Comparison of ENCODE assay signal across 8 cellular contexts in genomic region chr6:87588756-87589407, GRCh38. TPM values are rescaled to one million over a fixed set of nuclear protein-coding genes. Genes with fewer than 3 reads are reported as not detected.
A peak's percentile ranks its signal among the peaks of the same experiment; 100 is the strongest.
DNase-seq lines count a peak whose midpoint lies in the region; ATAC-seq and TF ChIP-seq lines count a peak whose summit lies in the region.

No MANE protein-coding gene starts in this region.

- H3K36me3 ChIP-seq in naive thymus-derived CD4-positive, alpha-beta T cell (ENCODE audit: control insufficient read depth in 2 of 3, insufficient read depth in 3 of 3, low read length in 3 of 3) = peaks cover 0 to 6% (median 3%) of the 10 kb centered on the region in 3 experiments

- CTCF ChIA-PET in naive thymus-derived CD4-positive, alpha-beta T cell (lab: Charles Lee) = no interaction called here
- CTCF ChIA-PET in GM10248 (lab: Yijun Ruan, JAX) = interaction anchor here (1.0 kb wide), 1 partner anchor 10 kb away, joined by 4 read pairs; no protein-coding TSS in a partner anchor

- H3K4me1 ChIP-seq in naive thymus-derived CD4-positive, alpha-beta T cell (ENCODE audit: control insufficient read depth in 2 of 2, insufficient read depth in 2 of 2, low read length in 2 of 2) = peaks cover 22 to 37% of the 10 kb centered on the region in 2 donors

- H3K4me1 Mint-ChIP-seq in dendritic cell treated with granulocyte-macrophage colony-stimulating factor and Interleukin-4, amounts not matched to agents 40 ng/mL and 50 ng/mL, for 4 days (ENCODE audit: low read depth) = peaks cover 37% of the 10 kb centered on the region
- peaks cover 50 to 84% (median 77%) of the 10 kb centered on the region in 7 donors for H3K4me1 Mint-ChIP-seq in naive thymus-derived CD4-positive, alpha-beta T cell

- no peaks in the 10 kb centered on the region for H3K9me3 Mint-ChIP-seq in dendritic cell treated with granulocyte-macrophage colony-stimulating factor and Interleukin-4, amounts not matched to agents 40 ng/mL and 50 ng/mL, for 4 days
- peaks cover 0 to 2% (median 0%) of the 10 kb centered on the region in 11 donors for H3K9me3 Mint-ChIP-seq in naive thymus-derived CD4-positive, alpha-beta T cell

- ATAC-seq in naive thymus-derived CD4-positive, alpha-beta T cell = no peak
- ATAC-seq in HG03439 (IDR thresholded peaks at IDR 0.05; ENCODE audit: unreplicated experiment) = no peak
- ATAC-seq in GM21723 (IDR thresholded peaks at IDR 0.05; ENCODE audit: unreplicated experiment) = no peak
- ATAC-seq in GM21360 (IDR thresholded peaks at IDR 0.05; ENCODE audit: unreplicated experiment) = no peak

- H3K36me3 Mint-ChIP-seq in dendritic cell treated with granulocyte-macrophage colony-stimulating factor and Interleukin-4, amounts not matched to agents 40 ng/mL and 50 ng/mL, for 4 days (ENCODE audit: low read depth) = peaks cover 17% of the 10 kb centered on the region
- H3K36me3 Mint-ChIP-seq in naive thymus-derived CD4-positive, alpha-beta T cell = peaks cover 4 to 25% (median 14%) of the 10 kb centered on the region in 5 donors

- peak overlapping the region; percentile 90 for H3K27ac Mint-ChIP-seq in dendritic cell treated with granulocyte-macrophage colony-stimulating factor and Interleukin-4, amounts not matched to agents 40 ng/mL and 50 ng/mL, for 4 days
- peak overlapping the region in 8 of 9 donors; percentile 87 to 97 (median 94) for H3K27ac Mint-ChIP-seq in naive thymus-derived CD4-positive, alpha-beta T cell

- peak; percentile 16 for DNase-seq in AG20443 (ENCODE audit: low spot score)
- DNase-seq in M059J (ENCODE audit: low read depth) = peak; percentile 1
- DNase-seq in naive thymus-derived CD4-positive, alpha-beta T cell = no peak
- DNase-seq in GM10248 (ENCODE audit: extremely low spot score) = no peak

- no peaks in the 10 kb centered on the region for H3K27me3 Mint-ChIP-seq in dendritic cell treated with granulocyte-macrophage colony-stimulating factor and Interleukin-4, amounts not matched to agents 40 ng/mL and 50 ng/mL, for 4 days
- no peaks in the 10 kb centered on the region for H3K27me3 Mint-ChIP-seq in naive thymus-derived CD4-positive, alpha-beta T cell

- H3K27ac ChIP-seq in naive thymus-derived CD4-positive, alpha-beta T cell (ENCODE audit: low read depth, low read length) = peak overlapping the region; percentile 92

- no peaks in the 10 kb centered on the region for H3K9me3 ChIP-seq in naive thymus-derived CD4-positive, alpha-beta T cell (ENCODE audit: control insufficient read depth in 2 of 3, low read length in 3 of 3)

- POLR2A ChIA-PET in naive thymus-derived CD4-positive, alpha-beta T cell (lab: Charles Lee) = interaction anchor here (0.6 to 5.2 kb wide), 14 partner anchors 8 to 1996 kb away, joined by 3 to 44 read pairs (median 4); partner anchors contain the start of genes AKIRIN2, PNRC1, SLC35A1 and SNX14
- POLR2A ChIA-PET in GM10248 (lab: Yijun Ruan, JAX) = interaction anchor here (0.6 kb wide), 2 partner anchors 13 to 110 kb away, joined by 3 read pairs; no protein-coding TSS in a partner anchor

- peak overlapping the region; percentile 86 for H3K4me3 Mint-ChIP-seq in dendritic cell treated with granulocyte-macrophage colony-stimulating factor and Interleukin-4, amounts not matched to agents 40 ng/mL and 50 ng/mL, for 4 days
- peak overlapping the region; percentile 87 to 100 (median 96) for H3K4me3 Mint-ChIP-seq in naive thymus-derived CD4-positive, alpha-beta T cell

- intact Hi-C loops in dendritic cell treated with granulocyte-macrophage colony-stimulating factor and Interleukin-4, amounts not matched to agents 40 ng/mL and 50 ng/mL, for 4 days (cut with micrococcal nuclease) = no loop called here
- intact Hi-C loops in naive thymus-derived CD4-positive, alpha-beta T cell (cut with micrococcal nuclease) = no loop called here

- peak overlapping the region; percentile 89 for H3K4me3 ChIP-seq in naive thymus-derived CD4-positive, alpha-beta T cell (ENCODE audit: low read length)

- TF ChIP-seq CTCF in GM10248 (IDR thresholded peaks at IDR 0.05; ENCODE audit: control extremely low read depth, extremely low read depth, low read depth, missing control alignments) = no peak

- H3K27me3 ChIP-seq in naive thymus-derived CD4-positive, alpha-beta T cell (ENCODE audit: control insufficient read depth in 2 of 2, insufficient read depth in 2 of 2, low read length in 2 of 2) = no peaks in the 10 kb centered on the region

RNA-seq across cellular contexts. Expression of gene RARS2, which starts 0.9 kb away (rescaled TPM):
- total RNA-seq in M059J (2014; rRNA removed; shearing (Covaris generic)) = 23.8 and 28.5 TPM in 2 replicates
- total RNA-seq in naive thymus-derived CD4-positive, alpha-beta T cell = 10 to 100 TPM; 21.0 to 40.0 (median 24.2) TPM
- polyA plus RNA-seq in naive thymus-derived CD4-positive, alpha-beta T cell = 10 to 100 TPM; 32.3 to 37.2 TPM

RNA-seq across cellular contexts. Expression of gene ORC3, which starts 1.1 kb away (rescaled TPM):
- 17.9 and 29.0 TPM in 2 replicates for total RNA-seq in M059J (2014; rRNA removed; shearing (Covaris generic))
- total RNA-seq in naive thymus-derived CD4-positive, alpha-beta T cell = 10 to 100 TPM; 17.7 to 29.8 (median 27.6) TPM
- 10 to 100 TPM; 32.4 to 40.3 TPM for polyA plus RNA-seq in naive thymus-derived CD4-positive, alpha-beta T cell

Comparison
In these comparisons a context has a peak if more than half of its experiments do, and no peak if none do; other contexts are left out.
1. DNase-seq: peak in AG20443 (single experiment) and M059J (single experiment); none in naive thymus-derived CD4-positive, alpha-beta T cell (0 of 9) and GM10248 (single experiment).